In genomic region chr12:126855768-126856167, GRCh38 we compare ENCODE assay signal across 1 cellular context.
TF ChIP-seq lines count a peak whose summit lies in the region.

No MANE protein-coding gene starts in this region.

TF ChIP-seq in neural cell, 6 proteins besides CTCF, POLR2A, EP300 and RAD21:
- TF ChIP-seq POLR2AphosphoS5 (IDR thresholded peaks at IDR 0.05) (peak; percentile 79), SMC3 (conservative IDR thresholded peaks at IDR 0.05; ENCODE audit: poor library complexity) (no peak), MXI1 (conservative IDR thresholded peaks at IDR 0.05; ENCODE audit: poor library complexity, severe bottlenecking) (no peak)
- TF ChIP-seq, protein P1, sequence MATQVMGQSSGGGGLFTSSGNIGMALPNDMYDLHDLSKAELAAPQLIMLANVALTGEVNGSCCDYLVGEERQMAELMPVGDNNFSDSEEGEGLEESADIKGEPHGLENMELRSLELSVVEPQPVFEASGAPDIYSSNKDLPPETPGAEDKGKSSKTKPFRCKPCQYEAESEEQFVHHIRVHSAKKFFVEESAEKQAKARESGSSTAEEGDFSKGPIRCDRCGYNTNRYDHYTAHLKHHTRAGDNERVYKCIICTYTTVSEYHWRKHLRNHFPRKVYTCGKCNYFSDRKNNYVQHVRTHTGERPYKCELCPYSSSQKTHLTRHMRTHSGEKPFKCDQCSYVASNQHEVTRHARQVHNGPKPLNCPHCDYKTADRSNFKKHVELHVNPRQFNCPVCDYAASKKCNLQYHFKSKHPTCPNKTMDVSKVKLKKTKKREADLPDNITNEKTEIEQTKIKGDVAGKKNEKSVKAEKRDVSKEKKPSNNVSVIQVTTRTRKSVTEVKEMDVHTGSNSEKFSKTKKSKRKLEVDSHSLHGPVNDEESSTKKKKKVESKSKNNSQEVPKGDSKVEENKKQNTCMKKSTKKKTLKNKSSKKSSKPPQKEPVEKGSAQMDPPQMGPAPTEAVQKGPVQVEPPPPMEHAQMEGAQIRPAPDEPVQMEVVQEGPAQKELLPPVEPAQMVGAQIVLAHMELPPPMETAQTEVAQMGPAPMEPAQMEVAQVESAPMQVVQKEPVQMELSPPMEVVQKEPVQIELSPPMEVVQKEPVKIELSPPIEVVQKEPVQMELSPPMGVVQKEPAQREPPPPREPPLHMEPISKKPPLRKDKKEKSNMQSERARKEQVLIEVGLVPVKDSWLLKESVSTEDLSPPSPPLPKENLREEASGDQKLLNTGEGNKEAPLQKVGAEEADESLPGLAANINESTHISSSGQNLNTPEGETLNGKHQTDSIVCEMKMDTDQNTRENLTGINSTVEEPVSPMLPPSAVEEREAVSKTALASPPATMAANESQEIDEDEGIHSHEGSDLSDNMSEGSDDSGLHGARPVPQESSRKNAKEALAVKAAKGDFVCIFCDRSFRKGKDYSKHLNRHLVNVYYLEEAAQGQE (IDR thresholded peaks at IDR 0.05; ENCODE audit: borderline replicate concordance), result peak; percentile 56
